Comparison of ENCODE assay signal across 26 cellular contexts in the genomic region with DNA sequence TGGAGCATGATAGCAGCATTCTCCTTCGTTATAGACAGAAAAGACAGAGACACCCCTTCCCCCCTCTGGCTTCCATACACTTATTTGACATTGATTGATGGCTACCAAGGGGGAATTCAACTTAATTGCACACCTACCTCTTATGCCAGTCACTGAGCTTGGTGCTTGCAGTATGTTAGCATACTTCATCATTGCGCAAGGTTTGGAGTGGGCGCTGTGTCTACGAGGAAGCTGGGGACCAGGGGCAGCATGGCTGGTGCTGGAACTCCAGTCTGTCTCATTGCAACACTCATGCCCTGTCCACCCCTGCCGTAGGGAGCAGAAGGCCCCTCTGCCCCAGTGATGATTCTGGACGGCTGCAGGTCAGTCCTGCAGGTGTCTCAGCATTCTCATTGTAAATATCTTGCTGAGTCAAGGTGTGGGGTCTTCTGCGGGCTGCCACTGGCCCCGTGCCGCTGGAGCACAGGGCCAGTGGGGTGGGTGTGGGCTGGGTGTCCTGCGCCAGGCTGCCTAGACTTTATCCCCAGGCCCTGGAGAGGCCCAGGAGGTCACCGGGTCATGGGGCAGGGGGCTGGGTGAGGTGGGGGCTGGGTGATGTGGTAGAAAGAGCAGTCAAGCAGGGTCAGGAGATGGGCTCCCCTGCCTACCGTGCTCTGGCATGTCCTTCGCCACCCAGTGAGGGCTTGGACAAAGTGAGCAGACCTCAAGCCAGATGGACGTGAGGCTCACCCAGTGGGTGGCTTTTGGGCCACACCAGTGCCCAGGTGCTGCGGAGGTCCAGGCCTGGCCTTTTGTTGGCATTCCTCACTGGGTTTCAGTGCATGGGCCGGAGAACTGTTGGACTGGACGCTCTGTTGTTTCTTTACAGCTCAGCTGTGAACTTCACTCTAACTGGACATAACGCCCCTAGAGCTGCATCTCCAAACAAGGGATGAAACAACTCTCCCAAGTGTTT.
DNase-seq lines count a peak whose midpoint lies in the region; ATAC-seq, FAIRE-seq and TF ChIP-seq lines count a peak whose summit lies in the region.
"Had no signal": no experiment of that assay in that cellular context is flagged by ENCODE, and none has a peak within 500 bp of the region (broad histone marks: within the 10 kb centered on the region; RNA-seq: fewer than 3 reads in every experiment).

No MANE protein-coding gene starts in this region.

- no peaks in the 10 kb centered on the region for H3K36me3 ChIP-seq in BLaER1
- H3K36me3 ChIP-seq in K562 (ENCODE audit: control insufficient read depth, insufficient read depth, low read length): no peaks in the 10 kb centered on the region
- H3K36me3 ChIP-seq in lower lobe of right lung: no peaks in the 10 kb centered on the region
- H3K36me3 ChIP-seq: BLaER1 treated with 17β-estradiol and CSF1 and Interleukin-3, amounts not matched to agents 10 nM and 100 nM; right lobe of liver had no signal

- in situ Hi-C loops in K562 (cut with MboI): no loop called here

- H4K20me1 ChIP-seq in BLaER1 (no peaks in the 10 kb centered on the region), K562 (replicated peaks; ENCODE audit: control insufficient read depth, insufficient read depth, low read length) (no peaks in the 10 kb centered on the region)
- H4K20me1 ChIP-seq: BLaER1 treated with 17β-estradiol and CSF1 and Interleukin-3, amounts not matched to agents 10 nM and 100 nM had no signal

- H3K9ac ChIP-seq in BLaER1 (no peak overlapping the region), K562 (ENCODE audit: insufficient read depth in 1 of 2, low read depth in 2 of 2, low read length in 2 of 2) (no peak overlapping the region)
- H3K9ac ChIP-seq: BLaER1 treated with 17β-estradiol and CSF1 and Interleukin-3, amounts not matched to agents 10 nM and 100 nM had no signal

- ATAC-seq in K562 (no peak), lower lobe of right lung (peak; percentile 88 to 91), GM21528 (IDR thresholded peaks at IDR 0.05; ENCODE audit: low FRiP score, unreplicated experiment) (no peak)
- ATAC-seq: activated CD8-positive, alpha-beta T cell treated with anti-CD3 and anti-CD28 coated beads for 36 hours; esophagus mucosa; right lobe of liver had no signal

- TF ChIP-seq CTCF in NB4 (IDR thresholded peaks at IDR 0.05; ENCODE audit: low read depth, low read length): no peak
- TF ChIP-seq CTCF in K562 (IDR thresholded peaks at IDR 0.05 in 2 of 3, conservative IDR thresholded peaks at IDR 0.05 in 1 of 3; ENCODE audit: insufficient read depth in 2 of 3, low read depth in 1 of 3, low read length in 3 of 3): no peak
- no peak for TF ChIP-seq CTCF in lower lobe of right lung (IDR thresholded peaks at IDR 0.05)

- FAIRE-seq in K562 (lab: Jason Lieb, UNC) (no peak), urothelium cell line (lab: Jason Lieb, UNC) (no peak)

- H3K4me1 ChIP-seq in BLaER1: peaks cover 38% of the 10 kb centered on the region
- H3K4me1 ChIP-seq in K562 (replicated peaks in 1 of 2; ENCODE audit: control insufficient read depth in 2 of 2, insufficient read depth in 2 of 2, low read length in 2 of 2): no peaks in the 10 kb centered on the region
- H3K4me1 ChIP-seq in lower lobe of right lung: no peaks in the 10 kb centered on the region
- H3K4me1 ChIP-seq: right lobe of liver had no signal

- POLR2A ChIA-PET in K562 (lab: Yijun Ruan, JAX): no interaction called here

- CTCF ChIA-PET in K562 (lab: Yijun Ruan, JAX; ENCODE audit: low intra/inter-chr PET ratio): no interaction called here

- TF ChIP-seq RAD21 in K562 (CRISPR knock-in tag; conservative IDR thresholded peaks at IDR 0.05 in 1 of 2, IDR thresholded peaks at IDR 0.05 in 1 of 2): no peak

- DNase-seq in NB4 (ENCODE audit: low read depth): peak; percentile 21
- no peak for DNase-seq in K562 (ENCODE audit: extremely low read depth in 1 of 4, low spot score in 3 of 4)
- DNase-seq in lower lobe of right lung: peak; percentile 81
- no peak for DNase-seq in stimulated activated CD4-positive, alpha-beta T cell treated with anti-CD3 and anti-CD28 coated beads, Interleukin-4, amount 100 ng/mL, for 1 hour
- DNase-seq in NCI-H1436 treated with DMSO at 0.1 percent for 48 hours (lab: John Stamatoyannopoulos, UW): no peak
- DNase-seq in urothelium cell line (ENCODE audit: low spot score): no peak
- DNase-seq: activated CD4-positive, alpha-beta T cell treated with anti-CD3 and anti-CD28 coated beads for 1 hour; activated CD8-positive, alpha-beta T cell treated with anti-CD3 and anti-CD28 coated beads for 36 hours; anterior cingulate cortex; COR-L47; endodermal cell; foreskin fibroblast; GDM1; HCEC 1CT; mammary epithelial cell; NCI-H146; NCI-H2171 treated with DMSO at 0.1 percent for 48 hours; NCI-H748 treated with DMSO at 0.1 percent for 48 hours; nephron progenitor cell; RPMI8226; stimulated activated CD4-positive, alpha-beta T cell treated with anti-CD3 and anti-CD28 coated beads, Interleukin-2, amount 100 ng/mL, for 48 hours had no signal

- TF ChIP-seq POLR2A in NB4 (IDR thresholded peaks at IDR 0.05; ENCODE audit: extremely low read depth, insufficient read length) (no peak), K562 (conservative IDR thresholded peaks at IDR 0.05) (no peak)

- WGBS in K562 (ENCODE audit: insufficient coverage, low coverage, missing lambda C conversion rate): 5% methylated on average over 17 of the region's 18 CpGs

- H3K27me3 ChIP-seq in BLaER1 (no peaks in the 10 kb centered on the region), K562 (ENCODE audit: control insufficient read depth in 2 of 2, insufficient read depth in 2 of 2, low read length in 2 of 2) (peaks cover 0 to 7% of the 10 kb centered on the region in 2 experiments; a peak in 1 of 5 replicates), lower lobe of right lung (ENCODE audit: low read depth) (no peaks in the 10 kb centered on the region)
- H3K27me3 ChIP-seq: BLaER1 treated with 17β-estradiol and CSF1 and Interleukin-3, amounts not matched to agents 10 nM and 100 nM; right lobe of liver had no signal

- intact Hi-C loops in K562 (cut with micrococcal nuclease) (no loop called here), lower lobe of right lung (cut with DNase I) (no loop called here)

- no TSS peak for BruUV-seq in K562 (replicated peaks; lab: Mats Ljungman, UMichigan)

- 0 out of 2 replicates have a peak overlapping the region, but pooled peaks have one; percentile 42 for H3K4me2 ChIP-seq in BLaER1
- H3K4me2 ChIP-seq in K562 (ENCODE audit: insufficient read depth, low read length): no peak overlapping the region

- no peak overlapping the region for H3K27ac ChIP-seq in BLaER1
- no peak overlapping the region for H3K27ac ChIP-seq in K562 (ENCODE audit: extremely low read depth, low read depth, low read length)
- H3K27ac ChIP-seq in lower lobe of right lung: no peak overlapping the region
- H3K27ac ChIP-seq: BLaER1 treated with 17β-estradiol and CSF1 and Interleukin-3, amounts not matched to agents 10 nM and 100 nM; right lobe of liver had no signal

- no peak overlapping the region for H3K4me3 ChIP-seq in BLaER1
- no peak overlapping the region for H3K4me3 ChIP-seq in NB4 (ENCODE audit: low read depth, low read length)
- H3K4me3 ChIP-seq in K562: no peak overlapping the region
- no peak overlapping the region for H3K4me3 ChIP-seq in lower lobe of right lung
- H3K4me3 ChIP-seq: BLaER1 treated with 17β-estradiol and CSF1 and Interleukin-3, amounts not matched to agents 10 nM and 100 nM; right lobe of liver had no signal

- no peaks in the 10 kb centered on the region for H3K79me2 ChIP-seq in K562 (ENCODE audit: control insufficient read depth, insufficient read depth, low read length)

- H3K9me3 ChIP-seq in BLaER1: peaks cover 22% of the 10 kb centered on the region
- no peaks in the 10 kb centered on the region for H3K9me3 ChIP-seq in K562 (replicated peaks; ENCODE audit: control insufficient read depth, insufficient read depth, low read depth, low read length)
- peaks cover 14% of the 10 kb centered on the region for H3K9me3 ChIP-seq in lower lobe of right lung
- H3K9me3 ChIP-seq: right lobe of liver had no signal

- H3K9me1 ChIP-seq in K562 (ENCODE audit: control insufficient read depth, insufficient read depth, low read length): no peaks in the 10 kb centered on the region

- no peak overlapping the region for H2AFZ ChIP-seq in K562 (ENCODE audit: low read depth, low read length)

- no peak for TF ChIP-seq EP300 in K562 (IDR thresholded peaks at IDR 0.05; ENCODE audit: low read length)

TF ChIP-seq in K562, 482 proteins besides CTCF, POLR2A, EP300 and RAD21:
- TF ChIP-seq CEBPB (tag; IDR thresholded peaks at IDR 0.05): peak; percentile 31; the same call in 1 of the 2 replicates
- TF ChIP-seq ELF2 (CRISPR knock-in tag; IDR thresholded peaks at IDR 0.05): no peak

Comparison
In these comparisons a context has a peak if more than half of its experiments do, and no peak if none do; other contexts are left out.
1. DNase-seq: peak in NB4 (single experiment) and lower lobe of right lung (single experiment); none in K562 (0 of 4), stimulated activated CD4-positive, alpha-beta T cell treated with anti-CD3 and anti-CD28 coated beads, Interleukin-4, amount 100 ng/mL, for 1 hour (single experiment), NCI-H1436 treated with DMSO at 0.1 percent for 48 hours (single experiment) and urothelium cell line (single experiment).
2. ATAC-seq: peak in lower lobe of right lung (2 of 2); none in K562 (single experiment) and GM21528 (single experiment).